In the genomic region with DNA sequence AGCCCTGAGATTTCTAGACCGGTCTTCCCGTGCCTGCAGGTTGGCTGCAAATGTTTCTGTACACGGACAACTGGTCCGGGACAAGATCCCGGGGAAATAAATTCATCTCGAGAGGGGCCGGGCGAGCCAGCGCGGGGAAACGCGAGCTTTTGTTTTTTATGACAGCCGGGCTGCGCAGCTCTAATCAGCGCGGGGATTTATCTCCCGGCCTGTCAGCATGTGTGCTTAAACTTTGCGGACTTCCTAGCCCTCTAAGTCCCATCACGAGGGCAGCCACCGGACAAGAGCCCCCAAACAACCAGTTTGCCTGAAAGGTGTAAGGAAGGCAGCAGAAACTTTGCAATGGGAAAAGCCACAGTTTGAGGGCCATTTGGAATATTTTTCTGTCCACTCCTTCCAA, we compare ENCODE assay signal across 10 cellular contexts. TPM values are rescaled to one million over a fixed set of nuclear protein-coding genes. Genes with fewer than 3 reads are reported as not detected.
DNase-seq lines count a peak whose midpoint lies in the region; ATAC-seq and TF ChIP-seq lines count a peak whose summit lies in the region.
"Had no signal": no experiment of that assay in that cellular context is flagged by ENCODE, and none has a peak within 500 bp of the region (broad histone marks: within the 10 kb centered on the region; RNA-seq: fewer than 3 reads in every experiment).

No MANE protein-coding gene starts in this region.

- H4K20me1 ChIP-seq in GM23248 (ENCODE audit: insufficient read depth): no peaks in the 10 kb centered on the region

- peak overlapping the region; percentile 97 for H3K4me2 ChIP-seq in GM23248 (ENCODE audit: unreplicated experiment)

- H3K79me2 ChIP-seq in GM23248 (ENCODE audit: insufficient read depth): peaks cover 100% of the 10 kb centered on the region

- TF ChIP-seq CTCF in chondrocyte (IDR thresholded peaks at IDR 0.05) (no peak), GM20000 (IDR thresholded peaks at IDR 0.05; ENCODE audit: extremely low read depth, missing control alignments) (no peak)

- H3K9me3 ChIP-seq in GM23248 (ENCODE audit: low read depth) (no peaks in the 10 kb centered on the region), skeletal muscle tissue (ENCODE audit: control insufficient read depth in 3 of 3, low read length in 3 of 3) (no peaks in the 10 kb centered on the region)

- no peaks in the 10 kb centered on the region for H3K36me3 ChIP-seq in GM23248 (ENCODE audit: low read depth)
- H3K36me3 ChIP-seq in skeletal muscle tissue (ENCODE audit: control insufficient read depth in 3 of 3, insufficient read depth in 3 of 3, low read length in 3 of 3): peaks cover 0 to 15% (median 9%) of the 10 kb centered on the region in 3 donors

- no peak for ATAC-seq in GM18867 (IDR thresholded peaks at IDR 0.05; ENCODE audit: unreplicated experiment)

- H3K4me3 ChIP-seq in GM23248 (peak overlapping the region; percentile 97), skeletal muscle tissue (ENCODE audit: low read length in 3 of 3) (peak overlapping the region in 2 of 3 donors; percentile 62 to 91)

- peak overlapping the region; percentile 76 for H2AFZ ChIP-seq in GM23248

- DNase-seq in GM23248: peak; percentile 75
- DNase-seq in chondrocyte (ENCODE audit: low spot score): no peak
- peak; percentile 89 for DNase-seq in left kidney (ENCODE audit: low read depth, low spot score)
- no peak for DNase-seq in activated T-cell treated with anti-CD3 and anti-CD28 coated beads, Interleukin-2, amount 50 U/mL, for 48 hours
- DNase-seq in germinal center (ENCODE audit: low spot score): no peak
- DNase-seq in GM20000 (ENCODE audit: low spot score): no peak
- DNase-seq: Kasumi-1 had no signal

- peaks cover 21% of the 10 kb centered on the region for H3F3A ChIP-seq in GM23248 (ENCODE audit: insufficient read depth)

- H3K27me3 ChIP-seq in GM23248 (replicated peaks; ENCODE audit: insufficient read depth): no peaks in the 10 kb centered on the region
- no peaks in the 10 kb centered on the region for H3K27me3 ChIP-seq in skeletal muscle tissue (ENCODE audit: control insufficient read depth in 3 of 3, insufficient read depth in 3 of 3, low read length in 3 of 3)

- WGBS in GM23248 (ENCODE audit: low coverage in 1 of 2, low lambda C conversion rate in 2 of 2, missing lambda C conversion rate in 2 of 2), 2 experiments: 1 to 5% methylated on average over 10 to 20 of the region's 20 CpGs

- H3K27me3 Mint-ChIP-seq in chondrocyte (ENCODE audit: low read depth): peaks cover 35% of the 10 kb centered on the region

- H3K4me1 Mint-ChIP-seq in chondrocyte (ENCODE audit: low read depth): peaks cover 34% of the 10 kb centered on the region

- H3K27ac ChIP-seq in GM23248: peak overlapping the region; percentile 84
- H3K27ac ChIP-seq in skeletal muscle tissue (ENCODE audit: low read depth, low read length): peak overlapping the region; percentile 85

- H3K9ac ChIP-seq in GM23248 (peak overlapping the region; percentile 95), skeletal muscle tissue (ENCODE audit: low read depth in 1 of 3, low read length in 3 of 3) (peak overlapping the region in 2 of 3 donors; percentile 59 to 64)

- H3K9me2 ChIP-seq in GM23248 (ENCODE audit: insufficient read depth): no peaks in the 10 kb centered on the region

- peaks cover 12% of the 10 kb centered on the region for H3K36me3 Mint-ChIP-seq in chondrocyte (ENCODE audit: low read depth)

- peak overlapping the region; percentile 91 for H3K4me3 Mint-ChIP-seq in chondrocyte (ENCODE audit: unreplicated experiment)

- H3K4me1 ChIP-seq in GM23248 (ENCODE audit: insufficient read depth): peaks cover 30% of the 10 kb centered on the region
- peaks cover 0 to 7% (median 2%) of the 10 kb centered on the region in 3 donors for H3K4me1 ChIP-seq in skeletal muscle tissue (ENCODE audit: control insufficient read depth in 3 of 3, insufficient read depth in 3 of 3, low read length in 3 of 3)

- in situ Hi-C loops in GM23248 (cut with MboI): loop anchor here (25.0 kb wide), 2 partner anchors 797 to 1197 kb away; no protein-coding TSS in a partner anchor

- no peaks in the 10 kb centered on the region for H3K9me3 Mint-ChIP-seq in chondrocyte (ENCODE audit: low read depth)
- H3K9me3 Mint-ChIP-seq: dendritic cell treated with granulocyte-macrophage colony-stimulating factor and Interleukin-4, amounts not matched to agents 40 ng/mL and 50 ng/mL, for 4 days had no signal

- peak overlapping the region; percentile 96 for H3K27ac Mint-ChIP-seq in chondrocyte (ENCODE audit: unreplicated experiment)
- H3K27ac Mint-ChIP-seq: dendritic cell treated with granulocyte-macrophage colony-stimulating factor and Interleukin-4, amounts not matched to agents 40 ng/mL and 50 ng/mL, for 4 days had no signal

RNA-seq across cellular contexts. Expression of a gene that starts 5.8 kb away (rescaled TPM):
- 19.1 and 21.4 TPM in 2 replicates for total RNA-seq in GM23248 (2014; rRNA removed; shearing (Covaris generic))
- 44.3 and 44.4 TPM in 2 replicates for polyA plus RNA-seq in GM23248 (2016; fragmentation: Nextera tagmentation; extraction: Ambion mirVana)
- total RNA-seq in chondrocyte (1.1 to 18.5 TPM (median 16.9 TPM) in 3 replicates), skeletal muscle tissue (13.6 TPM)

Comparison
In these comparisons a context has a peak if more than half of its experiments do, and no peak if none do; other contexts are left out.
1. DNase-seq: peak in GM23248 (single experiment) and left kidney (single experiment); none in chondrocyte (single experiment), activated T-cell treated with anti-CD3 and anti-CD28 coated beads, Interleukin-2, amount 50 U/mL, for 48 hours (0 of 2), germinal center (single experiment) and GM20000 (single experiment).